In the genomic region with DNA sequence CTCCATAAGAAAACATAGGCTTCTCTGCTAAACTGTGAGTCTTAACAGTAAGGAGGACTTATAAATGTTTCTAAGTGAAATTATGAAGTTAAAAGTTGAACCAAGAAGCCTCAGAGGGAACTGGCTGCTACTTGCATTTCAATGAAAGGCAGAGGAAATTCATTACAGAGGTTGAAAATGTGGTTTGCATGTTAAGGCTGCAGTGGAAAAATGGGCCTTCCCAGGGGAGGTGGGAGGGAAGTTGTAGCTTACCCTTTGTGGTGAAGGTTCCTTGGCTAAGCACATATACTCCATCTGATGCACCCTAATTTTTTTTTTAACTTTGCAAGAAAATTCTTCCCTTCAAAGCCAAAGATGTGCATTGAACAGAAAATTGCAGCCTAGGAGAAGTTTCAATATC, we compare ENCODE assay signal across 14 cellular contexts.
A peak's percentile ranks its signal among the peaks of the same experiment; 100 is the strongest.
DNase-seq lines count a peak whose midpoint lies in the region; ATAC-seq and TF ChIP-seq lines count a peak whose summit lies in the region.
"Had no signal": no experiment of that assay in that cellular context is flagged by ENCODE, and none has a peak within 500 bp of the region (broad histone marks: within the 10 kb centered on the region; RNA-seq: fewer than 3 reads in every experiment).

No MANE protein-coding gene starts in this region.

- H2BK15ac ChIP-seq in mesenchymal stem cell (ENCODE audit: low read depth, poor library complexity, severe bottlenecking): no peak overlapping the region

- no peak overlapping the region for H3K4me3 ChIP-seq in BLaER1
- H3K4me3 ChIP-seq in H7 (ENCODE audit: insufficient read depth, low read depth, low read length): no peak overlapping the region
- peak overlapping the region in 1 of 2 experiments; percentile 13 for H3K4me3 ChIP-seq in mesenchymal stem cell (ENCODE audit: insufficient read depth in 1 of 2, low read depth in 1 of 2, low read length in 2 of 2)

- H3K9me3 Mint-ChIP-seq in WTC11: no peaks in the 10 kb centered on the region
- H3K9me3 Mint-ChIP-seq in natural killer cell: no peaks in the 10 kb centered on the region
- H3K9me3 Mint-ChIP-seq: activated T-helper 17 cell treated with anti-CD3 and anti-CD28 coated beads, Interleukin-2, amount 50 U/mL, for 72 hours; effector memory CD8-positive, alpha-beta T cell had no signal

- H2AK5ac ChIP-seq in mesenchymal stem cell (ENCODE audit: low read length, severe bottlenecking): no peak overlapping the region

- H3K4me2 ChIP-seq in BLaER1 (peak overlapping the region; percentile 71), mesenchymal stem cell (ENCODE audit: low read length, poor library complexity, severe bottlenecking) (no peak overlapping the region)

- no peaks in the 10 kb centered on the region for H3K27me3 ChIP-seq in BLaER1
- H3K27me3 ChIP-seq in H7 (ENCODE audit: control insufficient read depth, insufficient read depth, low read length): no peaks in the 10 kb centered on the region
- H3K27me3 ChIP-seq in mesenchymal stem cell (ENCODE audit: control insufficient read depth in 1 of 2, insufficient read depth in 1 of 2, low read length in 2 of 2): no peaks in the 10 kb centered on the region

- ATAC-seq in WTC11 (peak; percentile 22; the same call in 1 of the 2 replicates), natural killer cell (no peak), GM19455 (IDR thresholded peaks at IDR 0.05; ENCODE audit: unreplicated experiment) (no peak)
- ATAC-seq: activated T-helper 17 cell treated with anti-CD3 and anti-CD28 coated beads, Interleukin-2, amount 50 U/mL, for 72 hours; effector memory CD8-positive, alpha-beta T cell had no signal

- no peak overlapping the region for H3K18ac ChIP-seq in mesenchymal stem cell (ENCODE audit: low read depth in 1 of 2, low read length in 2 of 2)

- H3K4me1 ChIP-seq in BLaER1 (peaks cover 33% of the 10 kb centered on the region), mesenchymal stem cell (ENCODE audit: control insufficient read depth, insufficient read depth, low read depth, low read length) (peaks cover 6% of the 10 kb centered on the region)

- CTCF ChIA-PET in WTC11 (lab: Charles Lee): interaction anchor here (0.6 kb wide), 1 partner anchor 83 kb away, joined by 3 read pairs; no protein-coding TSS in a partner anchor

- no peak overlapping the region for H4K8ac ChIP-seq in mesenchymal stem cell (ENCODE audit: low read length)

- H4K20me1 ChIP-seq in BLaER1: no peaks in the 10 kb centered on the region

- H3K27me3 Mint-ChIP-seq in WTC11 (ENCODE audit: low read depth): no peaks in the 10 kb centered on the region
- H3K27me3 Mint-ChIP-seq in natural killer cell (ENCODE audit: low read depth in 2 of 2): no peaks in the 10 kb centered on the region
- H3K27me3 Mint-ChIP-seq: activated T-helper 17 cell treated with anti-CD3 and anti-CD28 coated beads, Interleukin-2, amount 50 U/mL, for 72 hours had no signal

- no peak overlapping the region for H2AFZ ChIP-seq in mesenchymal stem cell (ENCODE audit: low read depth, low read length)

- POLR2A ChIA-PET in WTC11 (lab: Charles Lee): interaction anchor here (1.5 kb wide), 1 partner anchor 10 kb away, joined by 3 read pairs; no protein-coding TSS in a partner anchor

- H3K79me1 ChIP-seq in mesenchymal stem cell (replicated peaks; ENCODE audit: low read length, poor library complexity, severe bottlenecking): peaks cover 36% of the 10 kb centered on the region

- H3K27ac Mint-ChIP-seq in WTC11 (peak overlapping the region; percentile 80), natural killer cell (peak overlapping the region in 1 of 2 donors; percentile 43)
- H3K27ac Mint-ChIP-seq: activated T-helper 17 cell treated with anti-CD3 and anti-CD28 coated beads, Interleukin-2, amount 50 U/mL, for 72 hours; effector memory CD8-positive, alpha-beta T cell had no signal

- H3K9ac ChIP-seq in BLaER1: no peak overlapping the region
- H3K9ac ChIP-seq in mesenchymal stem cell (ENCODE audit: low read length): peak overlapping the region; percentile 69

- no peak overlapping the region for H2BK12ac ChIP-seq in mesenchymal stem cell (ENCODE audit: low read length in 2 of 2)

- TF ChIP-seq CTCF in WTC11 (IDR thresholded peaks at IDR 0.05) (no peak), natural killer cell (IDR thresholded peaks at IDR 0.05) (no peak)

- no peak overlapping the region for H4K91ac ChIP-seq in mesenchymal stem cell (ENCODE audit: low read length)

- intact Hi-C loops in natural killer cell (cut with micrococcal nuclease): no loop called here

- H3K4me3 Mint-ChIP-seq in WTC11 (peak overlapping the region; percentile 6; the same call in 1 of the 2 replicates), natural killer cell (no peak overlapping the region)
- H3K4me3 Mint-ChIP-seq: activated T-helper 17 cell treated with anti-CD3 and anti-CD28 coated beads, Interleukin-2, amount 50 U/mL, for 72 hours; CD4-positive, CD25-positive, alpha-beta regulatory T cell; effector memory CD8-positive, alpha-beta T cell had no signal

- H3K4ac ChIP-seq in mesenchymal stem cell (ENCODE audit: low read depth in 1 of 2, low read length in 2 of 2): no peak overlapping the region

- no peak overlapping the region for H3K23ac ChIP-seq in mesenchymal stem cell (ENCODE audit: low read length in 2 of 2)

- no peak overlapping the region for H2BK120ac ChIP-seq in mesenchymal stem cell (ENCODE audit: low read depth, low read length)

- H3K36me3 ChIP-seq in BLaER1 (no peaks in the 10 kb centered on the region), H7 (replicated peaks; ENCODE audit: control insufficient read depth, insufficient read depth, low read length) (no peaks in the 10 kb centered on the region), mesenchymal stem cell (ENCODE audit: control insufficient read depth in 1 of 2, insufficient read depth in 2 of 2, low read depth in 1 of 2, low read length in 2 of 2) (no peaks in the 10 kb centered on the region)

- H3K36me3 Mint-ChIP-seq in WTC11: no peaks in the 10 kb centered on the region
- no peaks in the 10 kb centered on the region for H3K36me3 Mint-ChIP-seq in natural killer cell
- H3K36me3 Mint-ChIP-seq: CD4-positive, CD25-positive, alpha-beta regulatory T cell had no signal

- H3K14ac ChIP-seq in mesenchymal stem cell (ENCODE audit: low read length in 2 of 2): no peak overlapping the region

- H3K27ac ChIP-seq in BLaER1: no peak overlapping the region
- H3K27ac ChIP-seq in mesenchymal stem cell (ENCODE audit: low read length, poor library complexity, severe bottlenecking): no peak overlapping the region
- H3K27ac ChIP-seq: HL-60 had no signal

- peak; percentile 6 for DNase-seq in H7
- no peak for DNase-seq in WTC11 (ENCODE audit: low spot score)
- DNase-seq in mesenchymal stem cell: no peak
- no peak for DNase-seq in natural killer cell
- no peak for DNase-seq in NCI-H1436 treated with DMSO at 0.1 percent for 48 hours (lab: John Stamatoyannopoulos, UW)
- DNase-seq in NCI-H2107 treated with DMSO at 0.1 percent for 48 hours (lab: John Stamatoyannopoulos, UW; ENCODE audit: unreplicated experiment): no peak
- DNase-seq: CD4-positive, CD25-positive, alpha-beta regulatory T cell; effector memory CD8-positive, alpha-beta T cell; NCI-H2107; stimulated activated naive CD4-positive, alpha-beta T cell had no signal

- H3K4me1 Mint-ChIP-seq in WTC11 (peaks cover 86% of the 10 kb centered on the region), natural killer cell (peaks cover 0 to 25% of the 10 kb centered on the region in 2 donors)
- H3K4me1 Mint-ChIP-seq: activated T-helper 17 cell treated with anti-CD3 and anti-CD28 coated beads, Interleukin-2, amount 50 U/mL, for 72 hours had no signal

- H3K9me3 ChIP-seq in BLaER1: no peaks in the 10 kb centered on the region
- no peaks in the 10 kb centered on the region for H3K9me3 ChIP-seq in mesenchymal stem cell (ENCODE audit: control insufficient read depth, low read length)

- H2BK5ac ChIP-seq in mesenchymal stem cell (ENCODE audit: low read depth, low read length, poor library complexity, severe bottlenecking): no peak overlapping the region

TF ChIP-seq in WTC11, 78 proteins besides CTCF, POLR2A, EP300 and RAD21 (continues in another document):
- TF ChIP-seq SP1 (CRISPR knock-in tag; conservative IDR thresholded peaks at IDR 0.05) (no peak), USF2 (CRISPR knock-in tag; IDR thresholded peaks at IDR 0.05) (no peak), HMGXB4 (CRISPR knock-in tag; IDR thresholded peaks at IDR 0.05) (no peak), ZNF219 (CRISPR knock-in tag; IDR thresholded peaks at IDR 0.05; ENCODE audit: borderline replicate concordance) (no peak), ZNF423 (CRISPR knock-in tag; IDR thresholded peaks at IDR 0.05) (no peak), ZBTB21 (CRISPR knock-in tag; IDR thresholded peaks at IDR 0.05; ENCODE audit: borderline replicate concordance) (no peak), NFYB (CRISPR knock-in tag; conservative IDR thresholded peaks at IDR 0.05; ENCODE audit: low read depth) (no peak)
- TF ChIP-seq, protein P1, sequence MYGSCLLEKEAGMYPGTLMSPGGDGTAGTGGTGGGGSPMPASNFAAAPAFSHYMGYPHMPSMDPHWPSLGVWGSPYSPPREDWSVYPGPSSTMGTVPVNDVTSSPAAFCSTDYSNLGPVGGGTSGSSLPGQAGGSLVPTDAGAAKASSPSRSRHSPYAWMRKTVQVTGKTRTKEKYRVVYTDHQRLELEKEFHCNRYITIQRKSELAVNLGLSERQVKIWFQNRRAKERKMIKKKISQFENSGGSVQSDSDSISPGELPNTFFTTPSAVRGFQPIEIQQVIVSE (CRISPR knock-in tag; IDR thresholded peaks at IDR 0.05; ENCODE audit: borderline replicate concordance): no peak
